Comparison of ENCODE assay signal across 22 cellular contexts in the genomic region with DNA sequence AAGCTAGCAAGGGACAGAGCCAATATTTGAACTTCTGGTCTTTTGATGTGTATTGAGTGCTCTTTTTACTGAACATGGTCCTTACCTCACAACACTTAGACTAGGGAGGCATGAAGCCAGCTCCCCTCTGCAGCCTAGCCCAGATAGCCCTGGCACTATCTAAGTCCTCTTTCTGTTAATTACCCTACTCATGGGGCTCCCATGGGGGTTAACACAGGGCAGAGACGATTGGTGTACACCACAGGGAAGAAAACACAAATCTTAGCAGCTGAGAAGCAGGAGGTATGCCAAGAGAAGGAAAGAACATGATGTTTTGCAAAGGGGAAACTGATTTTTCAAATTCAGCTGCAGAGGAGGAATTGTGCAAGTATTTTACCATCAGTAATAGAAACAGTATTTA.
DNase-seq lines count a peak whose midpoint lies in the region; ATAC-seq, FAIRE-seq and TF ChIP-seq lines count a peak whose summit lies in the region.
"Had no signal": no experiment of that assay in that cellular context is flagged by ENCODE, and none has a peak within 500 bp of the region (broad histone marks: within the 10 kb centered on the region; RNA-seq: fewer than 3 reads in every experiment).

No MANE protein-coding gene starts in this region.

- H3K4me3 Mint-ChIP-seq in neural progenitor cell = no peak overlapping the region

- no peaks in the 10 kb centered on the region for H3K36me3 Mint-ChIP-seq in neural progenitor cell

- DNase-seq in NCI-H82 (lab: John Stamatoyannopoulos, UW) (peak; percentile 17), NCI-H82 treated with DMSO at 0.1 percent for 48 hours (lab: John Stamatoyannopoulos, UW; ENCODE audit: unreplicated experiment) (no peak), A673 (ENCODE audit: low spot score) (peak; percentile 22), fibroblast of gingiva (ENCODE audit: low read depth) (peak; percentile 5), neural progenitor cell (ENCODE audit: low spot score) (no peak), HTR-8/SVneo (ENCODE audit: insufficient read length, low spot score) (no peak)
- DNase-seq: BE2C, DMS79 treated with DMSO at 0.1 percent for 48 hours, H7, Kasumi-1, MG63, NCI-H1048, NCI-H1694, NCI-H2081, NCI-H526, PC-9, RPMI8226, SIG-M5, SK-N-SH had no signal

- no peaks in the 10 kb centered on the region for H3K9me3 ChIP-seq in A673 (ENCODE audit: low read depth, low read length, poor library complexity, severe bottlenecking)
- H3K9me3 ChIP-seq in neural progenitor cell (ENCODE audit: low read depth) = no peaks in the 10 kb centered on the region
- H3K9me3 ChIP-seq: A549, BE2C, MG63, SK-N-SH had no signal

- TF ChIP-seq CTCF in A673 (conservative IDR thresholded peaks at IDR 0.05; ENCODE audit: low read depth, low read length) = no peak
- no peak for TF ChIP-seq CTCF in neural progenitor cell (IDR thresholded peaks at IDR 0.05)

- H3K36me3 ChIP-seq in A673 (ENCODE audit: insufficient read depth, low read length, poor library complexity, severe bottlenecking) = no peaks in the 10 kb centered on the region
- no peaks in the 10 kb centered on the region for H3K36me3 ChIP-seq in neural progenitor cell
- H3K36me3 ChIP-seq: BE2C, MG63 had no signal

- no peak overlapping the region for H3K4me2 ChIP-seq in neural progenitor cell
- H3K4me2 ChIP-seq: A549, PC-9, SK-N-SH had no signal

- H3K4me1 ChIP-seq in A673 (ENCODE audit: insufficient read depth, low read length, poor library complexity, severe bottlenecking) = no peaks in the 10 kb centered on the region
- no peaks in the 10 kb centered on the region for H3K4me1 ChIP-seq in neural progenitor cell
- H3K4me1 ChIP-seq: A549, BE2C had no signal

- FAIRE-seq in HTR-8/SVneo (lab: Jason Lieb, UNC) = no peak
- FAIRE-seq: A549 had no signal

- H4K20me1 ChIP-seq in neural progenitor cell (ENCODE audit: low read depth) = no peaks in the 10 kb centered on the region

- peak overlapping the region; percentile 51 for H2AFZ ChIP-seq in neural progenitor cell (replicated peaks)
- H2AFZ ChIP-seq: PC-9 had no signal

- no peak overlapping the region for H3K9ac ChIP-seq in neural progenitor cell
- H3K9ac ChIP-seq: SK-N-SH had no signal

- H3K27me3 ChIP-seq in A673 (replicated peaks; ENCODE audit: insufficient read depth, low read depth, low read length, poor library complexity) (no peaks in the 10 kb centered on the region), neural progenitor cell (no peaks in the 10 kb centered on the region)
- H3K27me3 ChIP-seq: BE2C, MG63 had no signal

- CTCF ChIA-PET in A673 (lab: Charles Lee) = no interaction called here

- H3F3A ChIP-seq in neural progenitor cell (ENCODE audit: low read depth) = no peaks in the 10 kb centered on the region

- ATAC-seq in GM19463 (IDR thresholded peaks at IDR 0.05; ENCODE audit: unreplicated experiment) (no peak), GM18498 (IDR thresholded peaks at IDR 0.05; ENCODE audit: unreplicated experiment) (no peak)
- ATAC-seq: A549 had no signal

- H3K79me2 ChIP-seq in neural progenitor cell (ENCODE audit: low read depth) = no peaks in the 10 kb centered on the region

- no peak overlapping the region for H3K27ac ChIP-seq in A673 (ENCODE audit: low read depth, low read length, poor library complexity, severe bottlenecking)
- no peak overlapping the region for H3K27ac ChIP-seq in neural progenitor cell
- H3K27ac ChIP-seq: A549, PC-9 had no signal

- H3K27me3 Mint-ChIP-seq in neural progenitor cell (ENCODE audit: insufficient read depth, low read depth) = no peaks in the 10 kb centered on the region

- H3K9me3 Mint-ChIP-seq in neural progenitor cell = no peaks in the 10 kb centered on the region

- POLR2A ChIA-PET in A673 (lab: Charles Lee; ENCODE audit: low non-redundant PET) = no interaction called here

- H3K4me3 ChIP-seq in A673 (ENCODE audit: low read depth, low read length, poor library complexity, severe bottlenecking) (no peak overlapping the region), neural progenitor cell (no peak overlapping the region)
- H3K4me3 ChIP-seq: A549, MG63, PC-9 had no signal

- no peak overlapping the region for H3K27ac Mint-ChIP-seq in neural progenitor cell

- H3K4me1 Mint-ChIP-seq in neural progenitor cell = peaks cover 4% of the 10 kb centered on the region

- BruUV-seq in A673 (replicated peaks; lab: Mats Ljungman, UMichigan) = no TSS peak

- intact Hi-C loops in A673 (cut with micrococcal nuclease; ENCODE audit: unreplicated experiment) = no loop called here

Comparison
In these comparisons a context has a peak if more than half of its experiments do, and no peak if none do; other contexts are left out.
1. DNase-seq: peak in NCI-H82 (single experiment), A673 (single experiment) and fibroblast of gingiva (single experiment); none in NCI-H82 treated with DMSO at 0.1 percent for 48 hours (single experiment), neural progenitor cell (single experiment) and HTR-8/SVneo (single experiment).